17 cellular contexts compared by ENCODE assay signal in the genomic region with DNA sequence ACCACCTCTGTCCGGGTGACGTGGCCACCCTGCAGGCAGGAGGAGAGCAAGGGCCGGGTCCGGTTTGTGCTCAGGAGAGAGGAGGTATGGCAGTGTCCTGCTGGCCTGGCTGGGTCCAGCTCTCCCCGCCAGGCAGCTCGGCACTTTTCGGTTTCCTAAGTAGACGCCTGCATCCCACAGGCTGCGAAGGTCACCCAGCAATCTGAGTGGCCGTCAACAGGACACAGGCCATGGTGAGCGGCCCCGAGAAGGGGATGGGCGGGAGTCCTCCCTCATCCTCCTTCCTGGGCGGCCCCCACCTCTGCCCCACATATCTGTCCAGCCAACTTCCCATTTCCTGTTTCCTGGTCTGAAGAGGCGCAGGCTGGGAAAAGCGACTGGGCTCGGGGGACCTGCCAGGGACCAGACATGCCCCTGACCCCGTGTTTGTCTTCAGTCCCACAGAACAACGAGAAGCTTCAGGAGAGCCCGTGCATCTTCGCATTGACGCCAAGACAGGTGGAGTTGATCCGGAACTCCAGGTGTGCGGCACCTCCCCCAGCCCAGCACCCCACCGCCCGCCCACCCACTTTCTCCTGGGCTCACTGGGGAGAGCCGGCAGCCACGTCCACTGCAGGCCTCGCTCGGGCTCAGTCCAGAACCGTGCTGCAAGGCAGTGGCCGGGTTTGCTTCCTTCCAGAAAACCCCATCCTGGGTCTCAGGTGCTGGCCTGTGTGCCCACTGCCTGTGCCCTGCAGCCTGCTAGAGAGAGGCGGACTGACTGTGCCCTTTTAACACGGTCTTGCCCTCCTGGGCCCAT.
"Had no signal": no experiment of that assay in that cellular context is flagged by ENCODE, and none has a peak within 500 bp of the region (broad histone marks: within the 10 kb centered on the region; RNA-seq: fewer than 3 reads in every experiment).

No MANE protein-coding gene starts in this region.

- H3K27me3 ChIP-seq: adrenal gland, dorsolateral prefrontal cortex, vagina had no signal

- H3K4me3 Mint-ChIP-seq: activated B cell treated with CpG ODN at 0.5 μM for 24 hours; activated CD4-positive, alpha-beta T cell treated with anti-CD3 and anti-CD28 coated beads, Interleukin-2, amount 10 ng/mL, durations not matched to agents 7 days and 5 days; natural killer cell treated with Interleukin-12 subunit alpha and Interleukin-12 subunit beta and Interleukin-15 and Interleukin-18, amount 100 ng/mL, for 72 hours; stimulated activated naive CD8-positive, alpha-beta T cell treated with anti-CD3 and anti-CD28 coated beads, Interleukin-15, amount 100 ng/mL, for 72 hours; T-helper 1 cell treated with Interleukin-12 subunit alpha and Interleukin-12 subunit beta and Interleukin-4 antibody, amounts not matched to agents 30 μg/mL and 1 μg/mL, for 36 hours had no signal

- H3K4me3 ChIP-seq: adrenal gland, dorsolateral prefrontal cortex, vagina had no signal

- DNase-seq: activated B cell treated with CpG ODN at 0.5 μM for 24 hours; activated CD4-positive, alpha-beta T cell treated with anti-CD3 and anti-CD28 coated beads, Interleukin-2, amount 10 ng/mL, durations not matched to agents 7 days and 5 days; activated CD8-positive, alpha-beta memory T cell treated with anti-CD3 and anti-CD28 coated beads for 24 hours; activated naive CD4-positive, alpha-beta T cell treated with anti-CD3 and anti-CD28 coated beads, Interleukin-2, amount 50 U/mL, for 16 hours; activated T-cell treated with anti-CD3 and anti-CD28 coated beads for 4 hours; dorsolateral prefrontal cortex; foreskin fibroblast; hippocampal formation; kidney glomerular epithelial cell; stimulated activated CD4-positive, alpha-beta T cell treated with anti-CD3 and anti-CD28 coated beads, Interleukin-4, amount 100 ng/mL, for 24 hours; stimulated activated naive CD8-positive, alpha-beta T cell treated with anti-CD3 and anti-CD28 coated beads, Interleukin-15, amount 100 ng/mL, for 72 hours had no signal

- ATAC-seq: esophagus mucosa; natural killer cell treated with Interleukin-12 subunit alpha and Interleukin-12 subunit beta and Interleukin-15 and Interleukin-18, amount 100 ng/mL, for 72 hours; stimulated activated naive CD8-positive, alpha-beta T cell treated with anti-CD3 and anti-CD28 coated beads, Interleukin-15, amount 100 ng/mL, for 72 hours had no signal

- H3K9me3 Mint-ChIP-seq: activated B cell treated with CpG ODN at 0.5 μM for 24 hours; natural killer cell treated with Interleukin-12 subunit alpha and Interleukin-12 subunit beta and Interleukin-15 and Interleukin-18, amount 100 ng/mL, for 72 hours; stimulated activated naive CD8-positive, alpha-beta T cell treated with anti-CD3 and anti-CD28 coated beads, Interleukin-15, amount 100 ng/mL, for 72 hours; T-helper 1 cell treated with Interleukin-12 subunit alpha and Interleukin-12 subunit beta and Interleukin-4 antibody, amounts not matched to agents 30 μg/mL and 1 μg/mL, for 36 hours had no signal

- H3K27ac ChIP-seq: vagina had no signal

- H3K9me3 ChIP-seq: adrenal gland, vagina had no signal

- H3K27ac Mint-ChIP-seq: activated B cell treated with CpG ODN at 0.5 μM for 24 hours; activated CD4-positive, alpha-beta T cell treated with anti-CD3 and anti-CD28 coated beads, Interleukin-2, amount 10 ng/mL, durations not matched to agents 7 days and 5 days; activated T-helper 2 cell treated with anti-CD3 and anti-CD28 coated beads, Interferon-gamma antibody, Interleukin-2, Interleukin-4, amounts not matched to agents 10 μg/mL and 5 μg/mL and 100 μg/mL, durations not matched to agents 14 hours and 24 hours and 36 hours; natural killer cell treated with Interleukin-12 subunit alpha and Interleukin-12 subunit beta and Interleukin-15 and Interleukin-18, amount 100 ng/mL, for 72 hours; T-helper 1 cell treated with Interleukin-12 subunit alpha and Interleukin-12 subunit beta and Interleukin-4 antibody, amounts not matched to agents 30 μg/mL and 1 μg/mL, for 36 hours had no signal

- H3K27me3 Mint-ChIP-seq: activated B cell treated with CpG ODN at 0.5 μM for 24 hours; activated CD4-positive, alpha-beta T cell treated with anti-CD3 and anti-CD28 coated beads, Interleukin-2, amount 10 ng/mL, durations not matched to agents 7 days and 5 days; natural killer cell treated with Interleukin-12 subunit alpha and Interleukin-12 subunit beta and Interleukin-15 and Interleukin-18, amount 100 ng/mL, for 72 hours; stimulated activated naive CD8-positive, alpha-beta T cell treated with anti-CD3 and anti-CD28 coated beads, Interleukin-15, amount 100 ng/mL, for 72 hours had no signal

- H3K36me3 Mint-ChIP-seq: natural killer cell treated with Interleukin-12 subunit alpha and Interleukin-12 subunit beta and Interleukin-15 and Interleukin-18, amount 100 ng/mL, for 72 hours had no signal

- H3K4me1 Mint-ChIP-seq: activated CD4-positive, alpha-beta T cell treated with anti-CD3 and anti-CD28 coated beads, Interleukin-2, amount 10 ng/mL, durations not matched to agents 7 days and 5 days had no signal
